8 cellular contexts compared by ENCODE assay signal in the genomic region with DNA sequence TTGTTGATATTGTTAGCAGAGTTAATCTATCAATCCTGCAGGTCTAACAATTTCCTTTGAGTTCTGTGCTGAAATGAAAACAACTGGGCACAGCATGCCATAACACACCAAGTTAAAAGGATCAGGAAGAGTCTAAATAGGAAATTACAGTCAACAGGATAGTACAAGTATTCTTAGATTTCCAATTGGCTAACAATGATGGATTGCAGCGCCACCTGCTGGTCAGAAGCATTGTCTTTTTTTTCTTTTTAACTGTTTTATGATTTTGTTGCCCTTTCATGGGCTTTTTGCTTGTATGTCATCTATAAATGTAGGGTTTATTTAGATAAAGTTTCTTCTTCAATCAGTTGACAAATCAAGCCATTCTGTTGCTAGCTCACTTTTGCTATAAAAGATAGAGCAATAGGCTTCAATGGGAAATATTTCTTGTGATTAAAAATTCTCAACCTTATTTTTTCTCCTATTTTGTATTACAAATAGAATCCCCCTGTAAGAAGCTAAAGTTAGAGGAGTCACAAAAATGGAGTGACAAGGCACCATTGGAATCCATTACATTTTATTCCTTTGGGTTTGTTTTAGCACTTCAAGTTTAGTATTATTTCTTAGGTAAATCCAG. TPM values are rescaled to one million over a fixed set of nuclear protein-coding genes. Genes with fewer than 3 reads are reported as not detected.
A peak's percentile ranks its signal among the peaks of the same experiment; 100 is the strongest.
DNase-seq lines count a peak whose midpoint lies in the region; ATAC-seq lines count a peak whose summit lies in the region.

No MANE protein-coding gene starts in this region.

- peak; percentile 30 to 32 for DNase-seq in AML-193 (lab: John Stamatoyannopoulos, UW)
- peak; percentile 47 for DNase-seq in NCI-H2029 (lab: John Stamatoyannopoulos, UW)
- peak; percentile 48 for DNase-seq in activated CD4-positive, CD25-positive, alpha-beta regulatory T cell treated with anti-CD3 and anti-CD28 coated beads, Interleukin-2, amount 50 U/mL, for 72 hours
- DNase-seq in ecto neural progenitor cell (ENCODE audit: low spot score): peak; percentile 62
- peak; percentile 45 for DNase-seq in mucosa of gallbladder (ENCODE audit: low spot score)
- peak in 33 of 49 donors; percentile 2 to 70 (median 22) for DNase-seq in substantia nigra (lab: John Stamatoyannopoulos, UW)

- ATAC-seq in GM18858 (IDR thresholded peaks at IDR 0.05; ENCODE audit: unreplicated experiment): peak; percentile 40
- no peak for ATAC-seq in GM21515 (IDR thresholded peaks at IDR 0.05; ENCODE audit: unreplicated experiment)

- H3K27ac ChIP-seq in substantia nigra (ENCODE audit: low read depth, low read length, poor library complexity, severe bottlenecking): no peak overlapping the region

RNA-seq across cellular contexts. Expression of gene RPRM, which starts 40.8 kb away (rescaled TPM):
- not detected for total RNA-seq in mucosa of gallbladder
